Comparison of ENCODE assay signal across 1 cellular context in the genomic region with DNA sequence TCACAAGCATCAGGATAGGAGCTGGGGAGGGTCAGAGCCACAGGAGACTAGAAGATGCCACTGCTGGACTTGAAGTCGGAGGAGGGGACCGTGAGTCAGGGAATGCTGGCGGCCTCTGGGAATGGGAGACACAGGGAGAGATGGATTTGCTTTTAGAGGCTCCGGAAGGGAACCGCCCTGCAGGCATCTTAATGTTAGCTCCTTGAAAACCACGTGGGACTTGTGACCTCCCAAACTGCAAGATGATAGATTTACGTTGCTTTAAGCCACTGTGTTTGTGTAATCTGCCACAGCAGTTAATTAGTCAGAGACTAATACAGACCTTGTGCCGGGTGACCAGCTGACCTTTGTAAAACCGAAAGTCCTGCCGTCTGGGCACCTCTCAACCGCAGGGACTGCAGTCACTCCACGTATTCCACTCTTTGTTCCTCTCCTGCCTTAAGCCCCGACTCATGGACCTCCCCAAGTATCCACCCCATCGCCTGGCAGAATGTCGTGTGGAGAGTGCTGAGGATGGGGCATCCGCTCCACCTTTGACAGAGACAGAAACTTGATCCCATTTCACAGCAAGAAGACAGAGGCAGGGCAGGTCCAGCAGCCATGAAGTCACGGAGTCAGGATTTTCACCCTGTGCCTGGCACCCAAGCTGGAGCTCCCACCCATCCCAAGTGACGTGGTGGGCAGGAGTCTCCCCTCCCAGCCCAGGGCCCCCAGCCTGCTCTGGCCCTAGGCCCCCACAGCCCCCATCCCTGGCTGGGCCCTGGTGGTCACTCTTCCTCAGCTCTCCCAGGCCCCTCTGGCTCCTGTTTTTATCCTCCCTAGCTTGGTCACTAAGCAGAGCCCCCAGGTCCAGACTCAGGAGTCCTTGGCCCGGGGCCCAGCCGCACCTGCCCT.
TF ChIP-seq lines count a peak whose summit lies in the region.

No MANE protein-coding gene starts in this region.

TF ChIP-seq in K562, 482 proteins besides CTCF, POLR2A, EP300 and RAD21 (continued from another document and continues in another):
- TF ChIP-seq, protein P1, sequence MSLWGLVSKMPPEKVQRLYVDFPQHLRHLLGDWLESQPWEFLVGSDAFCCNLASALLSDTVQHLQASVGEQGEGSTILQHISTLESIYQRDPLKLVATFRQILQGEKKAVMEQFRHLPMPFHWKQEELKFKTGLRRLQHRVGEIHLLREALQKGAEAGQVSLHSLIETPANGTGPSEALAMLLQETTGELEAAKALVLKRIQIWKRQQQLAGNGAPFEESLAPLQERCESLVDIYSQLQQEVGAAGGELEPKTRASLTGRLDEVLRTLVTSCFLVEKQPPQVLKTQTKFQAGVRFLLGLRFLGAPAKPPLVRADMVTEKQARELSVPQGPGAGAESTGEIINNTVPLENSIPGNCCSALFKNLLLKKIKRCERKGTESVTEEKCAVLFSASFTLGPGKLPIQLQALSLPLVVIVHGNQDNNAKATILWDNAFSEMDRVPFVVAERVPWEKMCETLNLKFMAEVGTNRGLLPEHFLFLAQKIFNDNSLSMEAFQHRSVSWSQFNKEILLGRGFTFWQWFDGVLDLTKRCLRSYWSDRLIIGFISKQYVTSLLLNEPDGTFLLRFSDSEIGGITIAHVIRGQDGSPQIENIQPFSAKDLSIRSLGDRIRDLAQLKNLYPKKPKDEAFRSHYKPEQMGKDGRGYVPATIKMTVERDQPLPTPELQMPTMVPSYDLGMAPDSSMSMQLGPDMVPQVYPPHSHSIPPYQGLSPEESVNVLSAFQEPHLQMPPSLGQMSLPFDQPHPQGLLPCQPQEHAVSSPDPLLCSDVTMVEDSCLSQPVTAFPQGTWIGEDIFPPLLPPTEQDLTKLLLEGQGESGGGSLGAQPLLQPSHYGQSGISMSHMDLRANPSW (CRISPR knock-in tag; IDR thresholded peaks at IDR 0.05), result no peak
- TF ChIP-seq, protein P2, sequence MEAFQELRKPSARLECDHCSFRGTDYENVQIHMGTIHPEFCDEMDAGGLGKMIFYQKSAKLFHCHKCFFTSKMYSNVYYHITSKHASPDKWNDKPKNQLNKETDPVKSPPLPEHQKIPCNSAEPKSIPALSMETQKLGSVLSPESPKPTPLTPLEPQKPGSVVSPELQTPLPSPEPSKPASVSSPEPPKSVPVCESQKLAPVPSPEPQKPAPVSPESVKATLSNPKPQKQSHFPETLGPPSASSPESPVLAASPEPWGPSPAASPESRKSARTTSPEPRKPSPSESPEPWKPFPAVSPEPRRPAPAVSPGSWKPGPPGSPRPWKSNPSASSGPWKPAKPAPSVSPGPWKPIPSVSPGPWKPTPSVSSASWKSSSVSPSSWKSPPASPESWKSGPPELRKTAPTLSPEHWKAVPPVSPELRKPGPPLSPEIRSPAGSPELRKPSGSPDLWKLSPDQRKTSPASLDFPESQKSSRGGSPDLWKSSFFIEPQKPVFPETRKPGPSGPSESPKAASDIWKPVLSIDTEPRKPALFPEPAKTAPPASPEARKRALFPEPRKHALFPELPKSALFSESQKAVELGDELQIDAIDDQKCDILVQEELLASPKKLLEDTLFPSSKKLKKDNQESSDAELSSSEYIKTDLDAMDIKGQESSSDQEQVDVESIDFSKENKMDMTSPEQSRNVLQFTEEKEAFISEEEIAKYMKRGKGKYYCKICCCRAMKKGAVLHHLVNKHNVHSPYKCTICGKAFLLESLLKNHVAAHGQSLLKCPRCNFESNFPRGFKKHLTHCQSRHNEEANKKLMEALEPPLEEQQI (IDR thresholded peaks at IDR 0.05), result no peak
- TF ChIP-seq TAF15 (IDR thresholded peaks at IDR 0.05; ENCODE audit: low read depth, low read length) (no peak), MBD1 (CRISPR knock-in tag; IDR thresholded peaks at IDR 0.05) (no peak), GABPB1 (CRISPR knock-in tag; IDR thresholded peaks at IDR 0.05) (no peak), ZNF224 (CRISPR knock-in tag; IDR thresholded peaks at IDR 0.05) (no peak), CEBPG (CRISPR knock-in tag; IDR thresholded peaks at IDR 0.05) (no peak), CEBPG (tag; conservative IDR thresholded peaks at IDR 0.05 in 1 of 2, IDR thresholded peaks at IDR 0.05 in 1 of 2) (peak in 1 of 2 experiments; percentile 29; a peak in 1 of 4 replicates), TCF7 (IDR thresholded peaks at IDR 0.05; ENCODE audit: borderline replicate concordance) (no peak), POLR2AphosphoS2 (IDR thresholded peaks at IDR 0.05; ENCODE audit: low read length) (no peak), ELK3 (CRISPR knock-in tag; IDR thresholded peaks at IDR 0.05) (no peak), CREB3L1 (IDR thresholded peaks at IDR 0.05; ENCODE audit: borderline replicate concordance, low read depth) (no peak), ZNF316 (IDR thresholded peaks at IDR 0.05) (no peak), ZNF445 (CRISPR knock-in tag; IDR thresholded peaks at IDR 0.05; ENCODE audit: low read depth) (no peak), GTF2E2 (tag; IDR thresholded peaks at IDR 0.05) (no peak), MYC (IDR thresholded peaks at IDR 0.05; ENCODE audit: low read depth, low read length) (peak; percentile 42; the same call in 1 of the 2 replicates), MYC (CRISPR knock-in tag; IDR thresholded peaks at IDR 0.05; ENCODE audit: borderline replicate concordance, low read depth) (no peak), USF2 (CRISPR knock-in tag; IDR thresholded peaks at IDR 0.05) (peak; percentile 34), ZNF41 (CRISPR knock-in tag; conservative IDR thresholded peaks at IDR 0.05) (no peak), NR2C2 (CRISPR knock-in tag; IDR thresholded peaks at IDR 0.05) (no peak), NR2C2 (tag; IDR thresholded peaks at IDR 0.05) (peak; percentile 74), POLR2AphosphoS5 (IDR thresholded peaks at IDR 0.05; ENCODE audit: control insufficient read depth, insufficient read depth, low read depth, low read length) (peak; percentile 53; the same call in 1 of the 2 replicates), BDP1 (IDR thresholded peaks at IDR 0.05; ENCODE audit: insufficient read depth, insufficient read length) (no peak), HNRNPL (IDR thresholded peaks at IDR 0.05; ENCODE audit: low read depth, low read length) (no peak), HCFC1 (IDR thresholded peaks at IDR 0.05; ENCODE audit: low read depth, low read length) (no peak), ESRRB (CRISPR knock-in tag; IDR thresholded peaks at IDR 0.05; ENCODE audit: borderline replicate concordance) (no peak), ZBTB1 (CRISPR knock-in tag; IDR thresholded peaks at IDR 0.05; ENCODE audit: borderline replicate concordance, low read depth) (0 out of 2 replicates have a peak, but pooled peaks have one; percentile 28), HMG20A (CRISPR knock-in tag; conservative IDR thresholded peaks at IDR 0.05) (no peak)
- TF ChIP-seq, protein P3, sequence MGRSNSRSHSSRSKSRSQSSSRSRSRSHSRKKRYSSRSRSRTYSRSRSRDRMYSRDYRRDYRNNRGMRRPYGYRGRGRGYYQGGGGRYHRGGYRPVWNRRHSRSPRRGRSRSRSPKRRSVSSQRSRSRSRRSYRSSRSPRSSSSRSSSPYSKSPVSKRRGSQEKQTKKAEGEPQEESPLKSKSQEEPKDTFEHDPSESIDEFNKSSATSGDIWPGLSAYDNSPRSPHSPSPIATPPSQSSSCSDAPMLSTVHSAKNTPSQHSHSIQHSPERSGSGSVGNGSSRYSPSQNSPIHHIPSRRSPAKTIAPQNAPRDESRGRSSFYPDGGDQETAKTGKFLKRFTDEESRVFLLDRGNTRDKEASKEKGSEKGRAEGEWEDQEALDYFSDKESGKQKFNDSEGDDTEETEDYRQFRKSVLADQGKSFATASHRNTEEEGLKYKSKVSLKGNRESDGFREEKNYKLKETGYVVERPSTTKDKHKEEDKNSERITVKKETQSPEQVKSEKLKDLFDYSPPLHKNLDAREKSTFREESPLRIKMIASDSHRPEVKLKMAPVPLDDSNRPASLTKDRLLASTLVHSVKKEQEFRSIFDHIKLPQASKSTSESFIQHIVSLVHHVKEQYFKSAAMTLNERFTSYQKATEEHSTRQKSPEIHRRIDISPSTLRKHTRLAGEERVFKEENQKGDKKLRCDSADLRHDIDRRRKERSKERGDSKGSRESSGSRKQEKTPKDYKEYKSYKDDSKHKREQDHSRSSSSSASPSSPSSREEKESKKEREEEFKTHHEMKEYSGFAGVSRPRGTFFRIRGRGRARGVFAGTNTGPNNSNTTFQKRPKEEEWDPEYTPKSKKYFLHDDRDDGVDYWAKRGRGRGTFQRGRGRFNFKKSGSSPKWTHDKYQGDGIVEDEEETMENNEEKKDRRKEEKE (IDR thresholded peaks at IDR 0.05; ENCODE audit: borderline replicate concordance in 1 of 2, control insufficient read depth in 1 of 2, low read depth in 2 of 2, low read length in 1 of 2), result no peak
- TF ChIP-seq, protein P4, sequence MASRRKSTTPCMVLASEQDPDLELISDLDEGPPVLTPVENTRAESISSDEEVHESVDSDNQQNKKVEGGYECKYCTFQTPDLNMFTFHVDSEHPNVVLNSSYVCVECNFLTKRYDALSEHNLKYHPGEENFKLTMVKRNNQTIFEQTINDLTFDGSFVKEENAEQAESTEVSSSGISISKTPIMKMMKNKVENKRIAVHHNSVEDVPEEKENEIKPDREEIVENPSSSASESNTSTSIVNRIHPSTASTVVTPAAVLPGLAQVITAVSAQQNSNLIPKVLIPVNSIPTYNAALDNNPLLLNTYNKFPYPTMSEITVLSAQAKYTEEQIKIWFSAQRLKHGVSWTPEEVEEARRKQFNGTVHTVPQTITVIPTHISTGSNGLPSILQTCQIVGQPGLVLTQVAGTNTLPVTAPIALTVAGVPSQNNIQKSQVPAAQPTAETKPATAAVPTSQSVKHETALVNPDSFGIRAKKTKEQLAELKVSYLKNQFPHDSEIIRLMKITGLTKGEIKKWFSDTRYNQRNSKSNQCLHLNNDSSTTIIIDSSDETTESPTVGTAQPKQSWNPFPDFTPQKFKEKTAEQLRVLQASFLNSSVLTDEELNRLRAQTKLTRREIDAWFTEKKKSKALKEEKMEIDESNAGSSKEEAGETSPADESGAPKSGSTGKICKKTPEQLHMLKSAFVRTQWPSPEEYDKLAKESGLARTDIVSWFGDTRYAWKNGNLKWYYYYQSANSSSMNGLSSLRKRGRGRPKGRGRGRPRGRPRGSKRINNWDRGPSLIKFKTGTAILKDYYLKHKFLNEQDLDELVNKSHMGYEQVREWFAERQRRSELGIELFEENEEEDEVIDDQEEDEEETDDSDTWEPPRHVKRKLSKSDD (conservative IDR thresholded peaks at IDR 0.05; ENCODE audit: low read length), result no peak
- TF ChIP-seq, protein P5, sequence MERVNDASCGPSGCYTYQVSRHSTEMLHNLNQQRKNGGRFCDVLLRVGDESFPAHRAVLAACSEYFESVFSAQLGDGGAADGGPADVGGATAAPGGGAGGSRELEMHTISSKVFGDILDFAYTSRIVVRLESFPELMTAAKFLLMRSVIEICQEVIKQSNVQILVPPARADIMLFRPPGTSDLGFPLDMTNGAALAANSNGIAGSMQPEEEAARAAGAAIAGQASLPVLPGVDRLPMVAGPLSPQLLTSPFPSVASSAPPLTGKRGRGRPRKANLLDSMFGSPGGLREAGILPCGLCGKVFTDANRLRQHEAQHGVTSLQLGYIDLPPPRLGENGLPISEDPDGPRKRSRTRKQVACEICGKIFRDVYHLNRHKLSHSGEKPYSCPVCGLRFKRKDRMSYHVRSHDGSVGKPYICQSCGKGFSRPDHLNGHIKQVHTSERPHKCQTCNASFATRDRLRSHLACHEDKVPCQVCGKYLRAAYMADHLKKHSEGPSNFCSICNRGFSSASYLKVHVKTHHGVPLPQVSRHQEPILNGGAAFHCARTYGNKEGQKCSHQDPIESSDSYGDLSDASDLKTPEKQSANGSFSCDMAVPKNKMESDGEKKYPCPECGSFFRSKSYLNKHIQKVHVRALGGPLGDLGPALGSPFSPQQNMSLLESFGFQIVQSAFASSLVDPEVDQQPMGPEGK (CRISPR knock-in tag; IDR thresholded peaks at IDR 0.05; ENCODE audit: borderline replicate concordance), result no peak
